Comparison of ENCODE assay signal across 8 cellular contexts in the genomic region with DNA sequence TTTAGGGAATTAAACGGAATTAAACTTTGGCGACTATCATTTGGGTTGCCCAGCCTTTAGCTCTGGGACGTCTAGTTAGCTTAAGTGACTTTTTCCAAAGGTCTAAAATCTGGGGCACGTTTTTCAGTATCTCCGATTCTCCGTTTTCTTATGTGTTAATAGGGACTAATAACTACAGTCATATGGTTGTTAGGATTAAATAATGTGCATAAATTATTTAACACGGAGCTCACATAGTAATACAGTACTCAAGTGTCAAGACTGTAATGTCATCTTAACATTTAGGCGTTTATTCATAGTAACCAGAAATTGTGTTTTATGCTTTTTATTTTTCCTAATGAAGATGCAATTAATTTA. TPM values are rescaled to one million over a fixed set of nuclear protein-coding genes. Genes with fewer than 3 reads are reported as not detected.
DNase-seq lines count a peak whose midpoint lies in the region; ATAC-seq and TF ChIP-seq lines count a peak whose summit lies in the region.

No MANE protein-coding gene starts in this region.

- H3K27ac ChIP-seq in CD4-positive, alpha-beta T cell (ENCODE audit: low read depth, low read length): peak overlapping the region; percentile 25
- peak overlapping the region; percentile 63 for H3K27ac ChIP-seq in caudate nucleus (ENCODE audit: low read depth, low read length)

- no peak for TF ChIP-seq CTCF in CD4-positive, alpha-beta T cell (IDR thresholded peaks at IDR 0.05)
- TF ChIP-seq CTCF in natural killer cell (IDR thresholded peaks at IDR 0.05): no peak

- H3K4me3 Mint-ChIP-seq in CD4-positive, alpha-beta T cell: peak overlapping the region; percentile 94
- H3K4me3 Mint-ChIP-seq in natural killer cell: peak overlapping the region; percentile 91

- CTCF ChIA-PET in CD4-positive, alpha-beta T cell (lab: Charles Lee): no interaction called here

- no peak for DNase-seq in CD4-positive, alpha-beta T cell
- no peak for DNase-seq in caudate nucleus (lab: John Stamatoyannopoulos, UW)
- DNase-seq in natural killer cell: no peak
- DNase-seq in NCI-H1436 (lab: John Stamatoyannopoulos, UW): no peak
- no peak for DNase-seq in kidney tubule cell (ENCODE audit: low spot score)
- DNase-seq in HK-2 (ENCODE audit: unreplicated experiment): no peak

- no peaks in the 10 kb centered on the region for H3K27me3 ChIP-seq in CD4-positive, alpha-beta T cell (ENCODE audit: control insufficient read depth, insufficient read depth, low read length)

- POLR2A ChIA-PET in CD4-positive, alpha-beta T cell (lab: Charles Lee): interaction anchor here (0.6 to 3.8 kb wide), 6 partner anchors 9 to 908 kb away, joined by 3 to 40 read pairs (median 8); a partner anchor contains a TSS

- H3K36me3 Mint-ChIP-seq in CD4-positive, alpha-beta T cell (ENCODE audit: low read depth): peaks cover 10% of the 10 kb centered on the region
- no peaks in the 10 kb centered on the region for H3K36me3 Mint-ChIP-seq in natural killer cell

- peak overlapping the region; percentile 83 for H3K27ac Mint-ChIP-seq in CD4-positive, alpha-beta T cell
- H3K27ac Mint-ChIP-seq in natural killer cell: peak overlapping the region; percentile 86 to 87

- ATAC-seq in CD4-positive, alpha-beta T cell (ENCODE audit: poor library complexity): no peak
- peak; percentile 2 for ATAC-seq in HG02884 (IDR thresholded peaks at IDR 0.05; ENCODE audit: unreplicated experiment)
- ATAC-seq in natural killer cell: peak in 1 of 3 donors; percentile 1
- no peak for ATAC-seq in HG03039 (IDR thresholded peaks at IDR 0.05; ENCODE audit: unreplicated experiment)

- no peaks in the 10 kb centered on the region for H3K27me3 Mint-ChIP-seq in CD4-positive, alpha-beta T cell
- H3K27me3 Mint-ChIP-seq in natural killer cell (ENCODE audit: low read depth in 2 of 2): no peaks in the 10 kb centered on the region

- H3K9me3 Mint-ChIP-seq in CD4-positive, alpha-beta T cell: no peaks in the 10 kb centered on the region
- no peaks in the 10 kb centered on the region for H3K9me3 Mint-ChIP-seq in natural killer cell

- peaks cover 26% of the 10 kb centered on the region for H3K4me1 Mint-ChIP-seq in CD4-positive, alpha-beta T cell (ENCODE audit: low read depth)
- H3K4me1 Mint-ChIP-seq in natural killer cell: peaks cover 13 to 15% of the 10 kb centered on the region in 2 donors

- no peaks in the 10 kb centered on the region for H3K9me3 ChIP-seq in CD4-positive, alpha-beta T cell (ENCODE audit: control insufficient read depth, low read length)

- intact Hi-C loops in CD4-positive, alpha-beta T cell (cut with DNase I, micrococcal nuclease): loop anchor here (1.0 to 10.0 kb wide), 5 partner anchors 46 to 1098 kb away; a partner anchor contains a TSS
- intact Hi-C loops in natural killer cell (cut with micrococcal nuclease): loop anchor here (1.0 to 2.0 kb wide), 2 partner anchors 23 to 47 kb away; a partner anchor contains a TSS

RNA-seq across cellular contexts. Expression of a gene that starts 0.5 kb away (rescaled TPM):
- total RNA-seq in CD4-positive, alpha-beta T cell: under 1 TPM; 0.34 to 0.41 TPM
- 1 to 10 TPM in 1 of 3 donors, under 1 TPM in 2; 0.50 to 1.6 (median 0.99) TPM for total RNA-seq in natural killer cell

RNA-seq across cellular contexts. Expression of a gene that starts 23.0 kb away (rescaled TPM):
- 10 to 100 TPM; 71.6 to 72.7 TPM for total RNA-seq in CD4-positive, alpha-beta T cell
- 10 to 100 TPM; 45.7 to 57.4 (median 51.2) TPM for total RNA-seq in natural killer cell

RNA-seq across cellular contexts. Expression of a gene that starts 46.1 kb away (rescaled TPM):
- 1 to 10 TPM; 3.0 to 3.8 TPM for total RNA-seq in CD4-positive, alpha-beta T cell
- total RNA-seq in natural killer cell: 1 to 10 TPM; 3.6 to 7.5 (median 4.9) TPM

RNA-seq across cellular contexts. Expression of a gene that starts 59.2 kb away (rescaled TPM):
- total RNA-seq in CD4-positive, alpha-beta T cell: not detected
- total RNA-seq in natural killer cell: not detected
